ENCODE assay signal across 25 cellular contexts in the genomic region with DNA sequence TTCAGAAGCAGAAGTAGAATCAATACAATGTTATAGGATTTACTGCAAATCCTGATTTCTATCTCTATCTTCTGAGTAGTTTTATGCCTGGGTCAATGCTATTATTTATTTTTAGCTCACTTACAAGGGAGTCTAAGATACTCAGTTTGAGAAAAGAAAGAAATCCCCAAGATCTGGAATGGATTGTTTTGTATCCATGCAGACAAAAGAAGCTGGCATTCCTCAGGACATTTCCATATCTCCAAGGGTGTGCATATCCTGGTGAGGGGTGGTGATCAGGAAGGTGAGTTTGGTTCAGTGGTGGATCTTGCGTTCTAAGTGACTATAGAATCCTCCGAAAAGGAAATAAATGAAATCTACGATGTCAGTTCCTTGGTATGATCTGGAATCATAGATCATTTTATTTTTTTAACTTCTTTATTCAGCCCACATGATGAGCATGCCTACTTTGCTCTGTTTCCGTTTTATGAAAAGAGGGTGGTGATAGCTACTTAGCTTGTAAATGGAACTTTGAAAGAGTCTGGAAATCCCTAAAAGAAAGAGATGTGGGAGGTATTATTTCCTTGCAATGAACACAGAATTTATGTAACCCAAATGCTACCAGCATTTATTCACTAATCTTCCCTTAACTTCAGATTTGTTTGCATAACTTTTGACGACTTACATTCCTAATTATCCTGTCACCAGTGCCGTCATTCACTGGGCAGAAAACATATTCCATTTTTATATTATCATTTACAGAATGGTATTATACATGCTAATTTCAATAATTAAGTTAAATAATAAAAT.
DNase-seq lines count a peak whose midpoint lies in the region; ATAC-seq, FAIRE-seq and TF ChIP-seq lines count a peak whose summit lies in the region.
"Had no signal": no experiment of that assay in that cellular context is flagged by ENCODE, and none has a peak within 500 bp of the region (broad histone marks: within the 10 kb centered on the region; RNA-seq: fewer than 3 reads in every experiment).

No MANE protein-coding gene starts in this region.

- no peaks in the 10 kb centered on the region for H3K9me3 ChIP-seq in HAP-1
- no peaks in the 10 kb centered on the region for H3K9me3 ChIP-seq in H1 (ENCODE audit: insufficient read depth in 2 of 2, low read depth in 1 of 2, low read length in 1 of 2)
- H3K9me3 ChIP-seq in iPS-20b (ENCODE audit: insufficient read depth, low read depth, low read length) = no peaks in the 10 kb centered on the region
- H3K9me3 ChIP-seq in esophagus muscularis mucosa = no peaks in the 10 kb centered on the region
- H3K9me3 ChIP-seq: A549; BLaER1 treated with 17β-estradiol and CSF1 and Interleukin-3, amounts not matched to agents 10 nM and 100 nM had no signal

- H4K91ac ChIP-seq in H1 (replicated peaks; ENCODE audit: insufficient read length, low read length) = no peak overlapping the region

- no peak overlapping the region for H2AK5ac ChIP-seq in H1 (ENCODE audit: low read depth, low read length)

- no peak overlapping the region for H3K18ac ChIP-seq in H1 (ENCODE audit: extremely low read depth, low read length)

- peak in 1 of 2 experiments; percentile 3; a peak in 1 of 4 replicates for TF ChIP-seq RAD21 in H1 (IDR thresholded peaks at IDR 0.05 in 1 of 2, conservative IDR thresholded peaks at IDR 0.05 in 1 of 2; ENCODE audit: low read depth in 2 of 2, low read length in 2 of 2)

- TF ChIP-seq POLR2A in H1 (IDR thresholded peaks at IDR 0.05; ENCODE audit: control extremely low read depth in 1 of 2, low read depth in 2 of 2, low read length in 2 of 2) (no peak; a peak in 1 of 3 replicates), esophagus muscularis mucosa (IDR thresholded peaks at IDR 0.05; ENCODE audit: low read depth) (no peak)

- in situ Hi-C loops in HAP-1 (cut with MboI; ENCODE audit: low sequenced_read_pairs) = no loop called here

- H4K8ac ChIP-seq in H1 (ENCODE audit: extremely low read depth, insufficient read depth, low read length) = no peak overlapping the region

- H3K14ac ChIP-seq in H1 (ENCODE audit: insufficient read length) = no peak overlapping the region

- H3K27ac ChIP-seq in H1 (ENCODE audit: low read depth, low read length) = peak overlapping the region; percentile 49; the same call in 1 of the 2 replicates
- peak overlapping the region; percentile 62 for H3K27ac ChIP-seq in iPS-20b (ENCODE audit: low read length)
- H3K27ac ChIP-seq in esophagus muscularis mucosa (replicated peaks in 1 of 4) = no peak overlapping the region
- H3K27ac ChIP-seq: A549; BLaER1 treated with 17β-estradiol and CSF1 and Interleukin-3, amounts not matched to agents 10 nM and 100 nM; GM23248; HL-60 had no signal

- no peaks in the 10 kb centered on the region for H3K79me2 ChIP-seq in H1 (ENCODE audit: control insufficient read depth in 1 of 2, insufficient read depth in 2 of 2, low read length in 2 of 2)

- peak overlapping the region; percentile 59 for H2BK120ac ChIP-seq in H1 (replicated peaks; ENCODE audit: low read depth, low read length)

- H3K4me2 ChIP-seq in H1 (ENCODE audit: insufficient read depth in 1 of 2, low read depth in 2 of 2, low read length in 2 of 2) = peak overlapping the region; percentile 12 to 57
- H3K4me2 ChIP-seq: A549; BLaER1 treated with 17β-estradiol and CSF1 and Interleukin-3, amounts not matched to agents 10 nM and 100 nM had no signal

- TF ChIP-seq CTCF in H1 (IDR thresholded peaks at IDR 0.05; ENCODE audit: control extremely low read depth in 1 of 3, insufficient read depth in 1 of 3, low read depth in 1 of 3, low read length in 3 of 3) = no peak
- no peak for TF ChIP-seq CTCF in esophagus muscularis mucosa (IDR thresholded peaks at IDR 0.05)

- TF ChIP-seq EP300 in H1 (IDR thresholded peaks at IDR 0.05; ENCODE audit: borderline replicate concordance in 1 of 2, low read depth in 2 of 2, low read length in 2 of 2) (peak in 1 of 2 experiments; percentile 86; a peak in 1 of 3 replicates), esophagus muscularis mucosa (IDR thresholded peaks at IDR 0.05) (no peak)

- H3K23ac ChIP-seq in H1 (ENCODE audit: insufficient read length) = no peak overlapping the region

- H3K56ac ChIP-seq in H1 (replicated peaks; ENCODE audit: insufficient read length, low read depth, low read length) = no peak overlapping the region

- POLR2A ChIA-PET in H1 (lab: Charles Lee; ENCODE audit: partially characterized antibody) = no interaction called here

- no peaks in the 10 kb centered on the region for H3K23me2 ChIP-seq in H1 (ENCODE audit: low read depth, low read length)

- H3K4me3 ChIP-seq in HAP-1 = no peak overlapping the region
- peak overlapping the region in 1 of 4 experiments; percentile 31; a peak in 1 of 8 replicates for H3K4me3 ChIP-seq in H1 (ENCODE audit: extremely low read depth in 1 of 4, insufficient read depth in 2 of 4, low read depth in 3 of 4, low read length in 4 of 4)
- peak overlapping the region; percentile 52 for H3K4me3 ChIP-seq in iPS-20b (ENCODE audit: low read length)
- no peak overlapping the region for H3K4me3 ChIP-seq in esophagus muscularis mucosa
- H3K4me3 ChIP-seq: A549; BLaER1 treated with 17β-estradiol and CSF1 and Interleukin-3, amounts not matched to agents 10 nM and 100 nM; GM23248 had no signal

- DNase-seq in HAP-1 (ENCODE audit: low spot score in 2 of 2) (peak; percentile 27 to 65), H1 (ENCODE audit: low read depth in 1 of 2, low spot score in 2 of 2) (no peak), putamen (ENCODE audit: low spot score) (peak; percentile 30), NCI-H2081 (lab: John Stamatoyannopoulos, UW) (no peak), esophagus muscularis mucosa (ENCODE audit: extremely low spot score) (no peak)
- DNase-seq: Calu3; CD8-positive, alpha-beta T cell; DMS53; GM23248; HFFc6; NCI-H1092 treated with DMSO at 0.1 percent for 48 hours; NCI-H2081 treated with DMSO at 0.1 percent for 48 hours; NCI-H510A treated with DMSO at 0.1 percent for 48 hours; NCI-H82; PC-3; RPMI8226; SHP77 treated with DMSO at 0.1 percent for 48 hours had no signal

- WGBS in H1 (ENCODE audit: extremely low coverage in 1 of 2, insufficient coverage in 1 of 2, insufficient read length in 1 of 2, insufficient replicate concordance in 2 of 2, low coverage in 1 of 2, low lambda C conversion rate in 2 of 2, missing lambda C conversion rate in 1 of 2), 2 experiments = 24% methylated on average over 6 of the region's 6 CpGs; no CpG with 5 or more reads in 1 of the 2 experiments
- WGBS in esophagus muscularis mucosa = 79% methylated on average over 6 of the region's 6 CpGs

- no peaks in the 10 kb centered on the region for H3K79me1 ChIP-seq in H1 (ENCODE audit: low read depth, low read length)

- H2AFZ ChIP-seq in H1 (ENCODE audit: low read length) = no peak overlapping the region
- H2AFZ ChIP-seq: GM23248 had no signal

- peak overlapping the region; percentile 83; the same call in 1 of the 2 replicates for H2BK5ac ChIP-seq in H1 (ENCODE audit: low read depth, low read length)

- no peak overlapping the region for H2BK15ac ChIP-seq in H1 (ENCODE audit: low read length)

- peak; percentile 80 for FAIRE-seq in H1 (lab: Jason Lieb, UNC)
- FAIRE-seq: A549, GM12891, GM19239 had no signal

- ATAC-seq in HG02798 (IDR thresholded peaks at IDR 0.05; ENCODE audit: poor library complexity, unreplicated experiment) = no peak
- ATAC-seq: A549; CD8-positive, alpha-beta T cell; PC-3; SK-N-SH treated with all-trans-retinoic acid at 6 μM for 48 hours had no signal

- no peaks in the 10 kb centered on the region for H3K36me3 ChIP-seq in HAP-1 (replicated peaks)
- H3K36me3 ChIP-seq in H1 (ENCODE audit: control insufficient read depth in 2 of 4, insufficient read depth in 4 of 4, low read length in 3 of 4) = no peaks in the 10 kb centered on the region; a peak in 1 of 8 replicates
- no peaks in the 10 kb centered on the region for H3K36me3 ChIP-seq in iPS-20b (ENCODE audit: insufficient read depth, low read depth, low read length)
- no peaks in the 10 kb centered on the region for H3K36me3 ChIP-seq in esophagus muscularis mucosa
- H3K36me3 ChIP-seq: BLaER1 treated with 17β-estradiol and CSF1 and Interleukin-3, amounts not matched to agents 10 nM and 100 nM had no signal

- intact Hi-C loops in esophagus muscularis mucosa (cut with DNase I) = no loop called here

- no peaks in the 10 kb centered on the region for H4K20me1 ChIP-seq in H1 (replicated peaks in 1 of 2; ENCODE audit: control insufficient read depth in 1 of 2, insufficient read depth in 2 of 2, low read length in 2 of 2)

- no peak overlapping the region for H4K5ac ChIP-seq in H1 (ENCODE audit: insufficient read length, low read depth, low read length)

- peaks cover 17% of the 10 kb centered on the region for H3K4me1 ChIP-seq in HAP-1
- peaks cover 5 to 27% (median 16%) of the 10 kb centered on the region in 4 experiments; a peak in 6 of 7 replicates for H3K4me1 ChIP-seq in H1 (replicated peaks in 1 of 4; ENCODE audit: control insufficient read depth in 3 of 4, insufficient read depth in 4 of 4, low read length in 3 of 4)
- peaks cover 33% of the 10 kb centered on the region; the same call in 1 of the 2 replicates for H3K4me1 ChIP-seq in iPS-20b (ENCODE audit: insufficient read depth, low read length)
- H3K4me1 ChIP-seq in esophagus muscularis mucosa = peaks cover 6 to 17% (median 14%) of the 10 kb centered on the region in 4 donors
- H3K4me1 ChIP-seq: A549 had no signal

- no peak overlapping the region for H3K4ac ChIP-seq in H1 (replicated peaks; ENCODE audit: insufficient read length, low read depth, low read length)

- no peak overlapping the region; a peak in 2 of 7 replicates for H3K9ac ChIP-seq in H1 (replicated peaks in 1 of 4; ENCODE audit: extremely low read depth in 1 of 4, low read depth in 3 of 4, low read length in 3 of 4)
- H3K9ac ChIP-seq in iPS-20b (ENCODE audit: low read depth, low read length) = peak overlapping the region; percentile 47; the same call in 1 of the 2 replicates
- H3K9ac ChIP-seq: BLaER1 treated with 17β-estradiol and CSF1 and Interleukin-3, amounts not matched to agents 10 nM and 100 nM; GM23248 had no signal

- CTCF ChIA-PET in H1 (lab: Charles Lee; ENCODE audit: partially characterized antibody) = interaction anchor here (0.6 to 1.4 kb wide), 6 partner anchors 16 to 171 kb away, joined by 3 to 5 read pairs (median 3); no protein-coding TSS in a partner anchor

- no peaks in the 10 kb centered on the region for H3K27me3 ChIP-seq in HAP-1 (ENCODE audit: low read depth)
- H3K27me3 ChIP-seq in H1 (replicated peaks in 1 of 4; ENCODE audit: control insufficient read depth in 3 of 4, extremely low read depth in 1 of 4, insufficient read depth in 3 of 4, low read length in 3 of 4) = no peaks in the 10 kb centered on the region; a peak in 1 of 7 replicates
- H3K27me3 ChIP-seq in iPS-20b (ENCODE audit: insufficient read depth, low read length) = peaks cover 14% of the 10 kb centered on the region
- no peaks in the 10 kb centered on the region for H3K27me3 ChIP-seq in esophagus muscularis mucosa
- H3K27me3 ChIP-seq: BLaER1 treated with 17β-estradiol and CSF1 and Interleukin-3, amounts not matched to agents 10 nM and 100 nM had no signal

- no peak overlapping the region for H2BK12ac ChIP-seq in H1 (ENCODE audit: low read depth, low read length)

- no peak overlapping the region for H2BK20ac ChIP-seq in H1 (ENCODE audit: low read length)

TF ChIP-seq in H1, 55 proteins besides CTCF, POLR2A, EP300 and RAD21 (continues in another document):
- TF ChIP-seq POLR2AphosphoS5 (IDR thresholded peaks at IDR 0.05; ENCODE audit: low read depth, low read length) (no peak), JUND (IDR thresholded peaks at IDR 0.05; ENCODE audit: low read length) (0 out of 2 replicates have a peak, but pooled peaks have one; percentile 25), SP4 (IDR thresholded peaks at IDR 0.05; ENCODE audit: low read length) (no peak)

Comparison
In these comparisons a context has a peak if more than half of its experiments do, and no peak if none do; other contexts are left out.
1. DNase-seq: peak in HAP-1 (2 of 2) and putamen (single experiment); none in H1 (0 of 2), NCI-H2081 (0 of 2) and esophagus muscularis mucosa (single experiment).
2. H3K27ac ChIP-seq: peak in H1 (single experiment) and iPS-20b (single experiment); none in esophagus muscularis mucosa (0 of 4).